Comparison of ENCODE assay signal across 8 cellular contexts in the genomic region with DNA sequence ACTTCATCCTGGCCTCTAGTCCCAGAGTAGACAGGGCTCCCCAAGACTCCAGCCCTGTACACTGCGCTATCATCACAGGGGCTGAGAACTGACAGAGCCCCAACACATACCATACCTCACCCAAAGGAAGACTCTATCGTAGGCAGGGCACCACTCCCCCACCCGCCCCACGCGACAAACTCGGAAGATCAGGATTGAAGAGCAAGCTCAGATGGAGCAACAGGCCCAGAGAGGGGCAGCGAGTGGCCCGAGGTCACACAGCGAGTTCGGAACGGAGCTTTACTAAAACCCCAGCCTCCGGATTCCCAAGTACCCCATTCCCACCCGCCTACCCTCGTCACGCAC.
DNase-seq lines count a peak whose midpoint lies in the region; ATAC-seq and TF ChIP-seq lines count a peak whose summit lies in the region.

No MANE protein-coding gene starts in this region.

- H3K4me1 Mint-ChIP-seq in activated naive CD4-positive, alpha-beta T cell treated with anti-CD3 and anti-CD28 coated beads, Interleukin-2, amount 10 ng/mL, durations not matched to agents 7 days and 5 days = peaks cover 43% of the 10 kb centered on the region
- H3K4me1 Mint-ChIP-seq in stimulated activated effector memory CD8-positive, alpha-beta T cell treated with anti-CD3 and anti-CD28 coated beads, Interleukin-12 subunit alpha, Interleukin-12 subunit beta, amount 100 ng/mL, for 72 hours = peaks cover 45% of the 10 kb centered on the region

- H3K27ac ChIP-seq in C4-2B = peak overlapping the region; percentile 68

- H3K36me3 Mint-ChIP-seq in activated naive CD4-positive, alpha-beta T cell treated with anti-CD3 and anti-CD28 coated beads, Interleukin-2, amount 10 ng/mL, durations not matched to agents 7 days and 5 days = peaks cover 13% of the 10 kb centered on the region
- H3K36me3 Mint-ChIP-seq in stimulated activated effector memory CD8-positive, alpha-beta T cell treated with anti-CD3 and anti-CD28 coated beads, Interleukin-12 subunit alpha, Interleukin-12 subunit beta, amount 100 ng/mL, for 72 hours = peaks cover 59% of the 10 kb centered on the region

- CTCF ChIA-PET in activated naive CD4-positive, alpha-beta T cell treated with anti-CD3 and anti-CD28 coated beads, Interleukin-2, amount 10 ng/mL, durations not matched to agents 7 days and 5 days (lab: Charles Lee) = interaction anchor here (0.6 to 2.2 kb wide), 3 partner anchors 59 to 122 kb away, joined by 3 to 7 read pairs (median 3); partner anchors contain the start of genes MTF1 and SF3A3

- ATAC-seq in HG03025 (IDR thresholded peaks at IDR 0.05; ENCODE audit: low FRiP score, unreplicated experiment) = peak; percentile 9
- peak; percentile 23 for ATAC-seq in stimulated activated effector memory CD8-positive, alpha-beta T cell treated with anti-CD3 and anti-CD28 coated beads, Interleukin-12 subunit alpha, Interleukin-12 subunit beta, amount 100 ng/mL, for 72 hours

- H3K4me3 Mint-ChIP-seq in activated naive CD4-positive, alpha-beta T cell treated with anti-CD3 and anti-CD28 coated beads, Interleukin-2, amount 10 ng/mL, durations not matched to agents 7 days and 5 days = peak overlapping the region; percentile 89
- H3K4me3 Mint-ChIP-seq in stimulated activated effector memory CD8-positive, alpha-beta T cell treated with anti-CD3 and anti-CD28 coated beads, Interleukin-12 subunit alpha, Interleukin-12 subunit beta, amount 100 ng/mL, for 72 hours = peak overlapping the region; percentile 94

- H3K27me3 Mint-ChIP-seq in activated naive CD4-positive, alpha-beta T cell treated with anti-CD3 and anti-CD28 coated beads, Interleukin-2, amount 10 ng/mL, durations not matched to agents 7 days and 5 days = no peaks in the 10 kb centered on the region

- peak; percentile 50 for DNase-seq in activated naive CD4-positive, alpha-beta T cell treated with anti-CD3 and anti-CD28 coated beads, Interleukin-2, amount 10 ng/mL, durations not matched to agents 7 days and 5 days
- DNase-seq in stimulated activated effector memory CD8-positive, alpha-beta T cell treated with anti-CD3 and anti-CD28 coated beads, Interleukin-12 subunit alpha, Interleukin-12 subunit beta, amount 100 ng/mL, for 72 hours (ENCODE audit: low spot score in 2 of 2) = no peak
- DNase-seq in NCI-H2171 treated with DMSO at 0.1 percent for 48 hours (lab: John Stamatoyannopoulos, UW) (no peak), SW480 (ENCODE audit: low spot score) (no peak), AG20443 (ENCODE audit: low spot score) (no peak)

- TF ChIP-seq CTCF in C4-2B (conservative IDR thresholded peaks at IDR 0.05) = no peak

- no peaks in the 10 kb centered on the region for H3K9me3 Mint-ChIP-seq in activated naive CD4-positive, alpha-beta T cell treated with anti-CD3 and anti-CD28 coated beads, Interleukin-2, amount 10 ng/mL, durations not matched to agents 7 days and 5 days
- no peaks in the 10 kb centered on the region for H3K9me3 Mint-ChIP-seq in stimulated activated effector memory CD8-positive, alpha-beta T cell treated with anti-CD3 and anti-CD28 coated beads, Interleukin-12 subunit alpha, Interleukin-12 subunit beta, amount 100 ng/mL, for 72 hours

- H3K4me3 ChIP-seq in iPS-11a (ENCODE audit: low read depth, low read length) = peak overlapping the region; percentile 79

- H3K27ac Mint-ChIP-seq in activated naive CD4-positive, alpha-beta T cell treated with anti-CD3 and anti-CD28 coated beads, Interleukin-2, amount 10 ng/mL, durations not matched to agents 7 days and 5 days = peak overlapping the region; percentile 25
- peak overlapping the region; percentile 75 for H3K27ac Mint-ChIP-seq in stimulated activated effector memory CD8-positive, alpha-beta T cell treated with anti-CD3 and anti-CD28 coated beads, Interleukin-12 subunit alpha, Interleukin-12 subunit beta, amount 100 ng/mL, for 72 hours
